In the genomic region with DNA sequence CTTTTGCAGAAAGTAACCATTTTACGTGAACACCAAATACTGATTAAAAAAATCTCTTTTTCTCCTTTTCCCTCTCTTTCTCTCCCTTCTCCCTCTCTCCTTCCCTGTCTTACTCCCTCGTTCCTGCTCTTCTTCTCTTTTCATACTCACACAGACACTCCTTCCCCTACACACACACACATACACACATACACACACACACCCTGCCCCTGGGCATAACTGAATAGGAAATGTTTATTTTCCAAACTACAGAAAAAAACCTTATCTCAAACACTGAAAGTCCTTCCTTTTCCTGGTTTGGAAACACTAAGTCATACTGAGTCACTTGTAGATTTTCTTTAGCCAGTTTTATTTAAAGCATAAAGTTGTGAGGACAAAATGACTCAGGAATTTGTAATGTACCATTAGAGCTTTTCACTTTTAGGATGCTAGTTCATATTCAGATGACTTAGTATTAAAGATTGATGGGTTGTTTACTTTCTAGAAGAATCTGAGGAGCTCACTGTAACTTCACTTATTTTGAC, we compare ENCODE assay signal across 1 cellular context.
TF ChIP-seq lines count a peak whose summit lies in the region.

No MANE protein-coding gene starts in this region.

TF ChIP-seq in HEK293, 187 proteins besides CTCF, POLR2A, EP300 and RAD21 (continued from another document):
- no peak for TF ChIP-seq ZSCAN16 (tag by site-specific recombination; IDR thresholded peaks at IDR 0.05)
- no peak for TF ChIP-seq SETDB1 (IDR thresholded peaks at IDR 0.05; ENCODE audit: insufficient read length, low read length)
- TF ChIP-seq ZNF707 (tag by site-specific recombination; IDR thresholded peaks at IDR 0.05): no peak
- TF ChIP-seq ZXDB (tag by site-specific recombination; IDR thresholded peaks at IDR 0.05): no peak
- TF ChIP-seq, protein P1, sequence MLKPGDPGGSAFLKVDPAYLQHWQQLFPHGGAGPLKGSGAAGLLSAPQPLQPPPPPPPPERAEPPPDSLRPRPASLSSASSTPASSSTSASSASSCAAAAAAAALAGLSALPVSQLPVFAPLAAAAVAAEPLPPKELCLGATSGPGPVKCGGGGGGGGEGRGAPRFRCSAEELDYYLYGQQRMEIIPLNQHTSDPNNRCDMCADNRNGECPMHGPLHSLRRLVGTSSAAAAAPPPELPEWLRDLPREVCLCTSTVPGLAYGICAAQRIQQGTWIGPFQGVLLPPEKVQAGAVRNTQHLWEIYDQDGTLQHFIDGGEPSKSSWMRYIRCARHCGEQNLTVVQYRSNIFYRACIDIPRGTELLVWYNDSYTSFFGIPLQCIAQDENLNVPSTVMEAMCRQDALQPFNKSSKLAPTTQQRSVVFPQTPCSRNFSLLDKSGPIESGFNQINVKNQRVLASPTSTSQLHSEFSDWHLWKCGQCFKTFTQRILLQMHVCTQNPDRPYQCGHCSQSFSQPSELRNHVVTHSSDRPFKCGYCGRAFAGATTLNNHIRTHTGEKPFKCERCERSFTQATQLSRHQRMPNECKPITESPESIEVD (tag by site-specific recombination; IDR thresholded peaks at IDR 0.05): peak; percentile 55
- peak; percentile 68 for TF ChIP-seq PRDM1 (tag by site-specific recombination; IDR thresholded peaks at IDR 0.05)
- TF ChIP-seq ZNF366 (tag by site-specific recombination; conservative IDR thresholded peaks at IDR 0.05): 0 out of 2 replicates have a peak, but pooled peaks have one; percentile 43
TF ChIP-seq in HEK293: peak in this region for 3.
